Comparison of ENCODE assay signal across 1 cellular context in genomic region chr2:190648289-190649034, GRCh38.
TF ChIP-seq lines count a peak whose summit lies in the region.

No MANE protein-coding gene starts in this region.

TF ChIP-seq in K562, 482 proteins besides CTCF, POLR2A, EP300 and RAD21 (continued from another document and continues in another):
- TF ChIP-seq ZNF57 (CRISPR knock-in tag; IDR thresholded peaks at IDR 0.05) (peak; percentile 97), ZNF778 (CRISPR knock-in tag; IDR thresholded peaks at IDR 0.05) (no peak), VEZF1 (CRISPR knock-in tag; IDR thresholded peaks at IDR 0.05) (peak; percentile 98), ZNF398 (CRISPR knock-in tag; IDR thresholded peaks at IDR 0.05) (no peak), RFX7 (CRISPR knock-in tag; IDR thresholded peaks at IDR 0.05) (no peak), ZKSCAN3 (CRISPR knock-in tag; IDR thresholded peaks at IDR 0.05) (no peak), POLR2G (IDR thresholded peaks at IDR 0.05; ENCODE audit: low read depth, low read length) (peak; percentile 70), HMG20B (CRISPR knock-in tag; IDR thresholded peaks at IDR 0.05) (no peak), NFATC3 (IDR thresholded peaks at IDR 0.05) (no peak), FOXJ3 (CRISPR knock-in tag; IDR thresholded peaks at IDR 0.05) (no peak), PCBP1 (IDR thresholded peaks at IDR 0.05; ENCODE audit: low read depth, low read length, poor library complexity, severe bottlenecking) (peak; percentile 34), NCOA2 (IDR thresholded peaks at IDR 0.05; ENCODE audit: partially characterized antibody in 2 of 2) (no peak), ASH1L (IDR thresholded peaks at IDR 0.05; ENCODE audit: borderline replicate concordance, low read depth, partially characterized antibody) (no peak), CTBP1 (IDR thresholded peaks at IDR 0.05; ENCODE audit: borderline replicate concordance) (0 out of 2 replicates have a peak, but pooled peaks have one; percentile 28), NRF1 (conservative IDR thresholded peaks at IDR 0.05 in 1 of 2, IDR thresholded peaks at IDR 0.05 in 1 of 2) (peak; percentile 21 to 23; a peak in 1 of 4 replicates), ZSCAN32 (CRISPR knock-in tag; IDR thresholded peaks at IDR 0.05) (no peak), FOXK2 (conservative IDR thresholded peaks at IDR 0.05 in 1 of 2, IDR thresholded peaks at IDR 0.05 in 1 of 2; ENCODE audit: low read depth in 2 of 2) (peak in 1 of 2 experiments; percentile 93; a peak in 2 of 4 replicates), UBTF (IDR thresholded peaks at IDR 0.05; ENCODE audit: borderline replicate concordance in 1 of 2, low read depth in 2 of 2, low read length in 2 of 2) (peak in 1 of 2 experiments; percentile 62; a peak in 1 of 4 replicates), FOXP1 (CRISPR knock-in tag; IDR thresholded peaks at IDR 0.05) (no peak), BRD4 (IDR thresholded peaks at IDR 0.05) (no peak), EGR1 (conservative IDR thresholded peaks at IDR 0.05) (peak; percentile 93), RNF2 (IDR thresholded peaks at IDR 0.05) (no peak), KDM1A (IDR thresholded peaks at IDR 0.05) (no peak), TAF1 (IDR thresholded peaks at IDR 0.05; ENCODE audit: control insufficient read depth, extremely low read depth, insufficient read depth, low read length, severe bottlenecking) (peak; percentile 46), CHD4 (IDR thresholded peaks at IDR 0.05; ENCODE audit: insufficient read depth, insufficient replicate concordance, low read depth, low read length, poor library complexity, severe bottlenecking) (no peak), ZBTB12 (CRISPR knock-in tag; IDR thresholded peaks at IDR 0.05) (no peak), BRF1 (IDR thresholded peaks at IDR 0.05; ENCODE audit: borderline replicate concordance, extremely low read depth, insufficient read length) (no peak), ZNF354B (CRISPR knock-in tag; IDR thresholded peaks at IDR 0.05) (no peak), HMG20A (CRISPR knock-in tag; conservative IDR thresholded peaks at IDR 0.05) (no peak), ARID3A (IDR thresholded peaks at IDR 0.05; ENCODE audit: borderline replicate concordance, low read depth, low read length) (no peak), AFF1 (IDR thresholded peaks at IDR 0.05; ENCODE audit: low read depth in 1 of 2, partially characterized antibody in 2 of 2) (no peak), NONO (IDR thresholded peaks at IDR 0.05; ENCODE audit: low read depth in 2 of 2, low read length in 1 of 2) (peak in 1 of 2 experiments; percentile 95; a peak in 2 of 4 replicates), RBFOX2 (IDR thresholded peaks at IDR 0.05; ENCODE audit: low read depth, low read length) (peak; percentile 63), RB1 (IDR thresholded peaks at IDR 0.05; ENCODE audit: low read depth) (peak; percentile 25; the same call in 1 of the 2 replicates), SP1 (CRISPR knock-in tag; IDR thresholded peaks at IDR 0.05) (no peak), SMAD2 (IDR thresholded peaks at IDR 0.05; ENCODE audit: low read depth, low read length) (no peak), ZNF639 (CRISPR knock-in tag; conservative IDR thresholded peaks at IDR 0.05 in 1 of 2, IDR thresholded peaks at IDR 0.05 in 1 of 2) (peak in 1 of 2 experiments; percentile 98; a peak in 2 of 4 replicates), NFE2 (IDR thresholded peaks at IDR 0.05; ENCODE audit: low read depth) (no peak), FOXJ2 (tag; IDR thresholded peaks at IDR 0.05) (0 out of 2 replicates have a peak, but pooled peaks have one; percentile 26), PHF8 (IDR thresholded peaks at IDR 0.05; ENCODE audit: borderline replicate concordance, low read length) (0 out of 2 replicates have a peak, but pooled peaks have one; percentile 4), OTX1 (CRISPR knock-in tag; IDR thresholded peaks at IDR 0.05) (no peak), TAL1 (IDR thresholded peaks at IDR 0.05) (no peak), TEAD1 (CRISPR knock-in tag; IDR thresholded peaks at IDR 0.05) (no peak), YY1 (IDR thresholded peaks at IDR 0.05; ENCODE audit: borderline replicate concordance in 1 of 3, control insufficient read depth in 1 of 3, extremely low read depth in 1 of 3, insufficient read depth in 3 of 3, insufficient read length in 1 of 3, insufficient replicate concordance in 2 of 3, low read depth in 1 of 3, low read length in 2 of 3) (peak in 1 of 3 experiments; percentile 3), ZNF263 (CRISPR knock-in tag; IDR thresholded peaks at IDR 0.05; ENCODE audit: borderline replicate concordance) (no peak), MAZ (CRISPR knock-in tag; conservative IDR thresholded peaks at IDR 0.05 in 1 of 2, IDR thresholded peaks at IDR 0.05 in 1 of 2) (peak in 1 of 2 experiments; percentile 60), ZNF311 (CRISPR knock-in tag; IDR thresholded peaks at IDR 0.05) (no peak), ZNF512 (tag; IDR thresholded peaks at IDR 0.05) (no peak), CCNT2 (IDR thresholded peaks at IDR 0.05; ENCODE audit: borderline replicate concordance, extremely low read depth, insufficient read length, low read depth, low read length) (peak; percentile 76), STAT5B (CRISPR knock-in tag; IDR thresholded peaks at IDR 0.05) (no peak)
